Comparison of ENCODE assay signal across 8 cellular contexts in the genomic region with DNA sequence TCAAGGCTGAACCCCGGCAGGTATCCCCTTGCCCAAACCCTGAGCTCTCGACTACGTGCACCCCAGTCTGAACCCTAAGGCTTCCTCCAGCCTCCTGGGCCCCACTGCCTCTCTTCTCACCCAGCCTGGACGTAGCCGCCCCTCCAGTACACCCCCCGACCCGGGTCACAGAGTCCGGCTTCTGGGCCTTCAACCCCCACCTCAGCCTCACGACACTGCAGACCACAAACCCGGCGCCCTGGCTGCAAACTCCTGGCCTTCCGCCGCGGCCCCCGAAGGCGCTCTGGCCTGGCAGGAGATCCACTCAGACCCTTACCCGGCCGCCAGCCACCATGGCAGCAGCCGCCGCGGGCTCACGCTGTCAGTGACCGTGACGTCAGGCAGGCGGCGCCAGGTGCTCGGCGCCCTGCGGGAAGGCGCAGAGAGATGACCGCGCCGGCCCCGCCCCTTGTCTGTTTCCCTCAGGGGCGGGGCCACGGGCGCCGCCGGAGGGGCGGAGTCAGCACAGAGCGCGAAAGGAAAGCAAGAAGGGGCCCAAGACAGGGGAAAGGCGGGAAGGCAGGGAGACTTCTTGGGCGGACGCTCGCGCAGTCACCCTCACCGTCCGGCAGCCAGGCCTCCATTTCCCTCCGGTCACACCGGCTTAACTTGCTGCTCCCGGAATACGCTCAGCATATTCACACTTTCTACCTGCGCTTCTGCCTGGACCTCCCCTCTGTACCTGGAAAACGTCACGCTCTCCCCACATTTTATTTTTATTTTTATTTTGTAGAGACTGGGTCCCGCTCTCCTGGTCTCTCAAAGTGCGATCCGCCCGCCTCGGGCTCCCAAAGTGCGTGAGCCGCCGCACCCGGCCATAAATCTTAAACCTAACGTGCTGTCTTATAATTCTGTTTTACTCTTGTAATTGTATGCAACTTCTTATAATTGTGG. TPM values are rescaled to one million over a fixed set of nuclear protein-coding genes. Genes with fewer than 3 reads are reported as not detected.
DNase-seq lines count a peak whose midpoint lies in the region; ATAC-seq and TF ChIP-seq lines count a peak whose summit lies in the region.

A gene with protein sequence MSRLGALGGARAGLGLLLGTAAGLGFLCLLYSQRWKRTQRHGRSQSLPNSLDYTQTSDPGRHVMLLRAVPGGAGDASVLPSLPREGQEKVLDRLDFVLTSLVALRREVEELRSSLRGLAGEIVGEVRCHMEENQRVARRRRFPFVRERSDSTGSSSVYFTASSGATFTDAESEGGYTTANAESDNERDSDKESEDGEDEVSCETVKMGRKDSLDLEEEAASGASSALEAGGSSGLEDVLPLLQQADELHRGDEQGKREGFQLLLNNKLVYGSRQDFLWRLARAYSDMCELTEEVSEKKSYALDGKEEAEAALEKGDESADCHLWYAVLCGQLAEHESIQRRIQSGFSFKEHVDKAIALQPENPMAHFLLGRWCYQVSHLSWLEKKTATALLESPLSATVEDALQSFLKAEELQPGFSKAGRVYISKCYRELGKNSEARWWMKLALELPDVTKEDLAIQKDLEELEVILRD (minus strand): TSS at position 372 of the 933 bp plus-strand sequence. CDS start 471 bp downstream, outside the sequence.

- TF ChIP-seq POLR2A in uterus (IDR thresholded peaks at IDR 0.05): peak; percentile 60 to 71

- TF ChIP-seq CTCF in uterus (IDR thresholded peaks at IDR 0.05): peak in 3 of 4 experiments; percentile 22 to 64 (median 35)

- H3K36me3 ChIP-seq in uterus: no peaks in the 10 kb centered on the region

- intact Hi-C loops in T-helper 2 cell treated with Interferon-gamma antibody and Interleukin-4, amounts not matched to agents 100 ng/mL and 5 ng/mL, for 36 hours (cut with micrococcal nuclease): loop anchor here (1.0 to 2.0 kb wide), 5 partner anchors 9 to 186 kb away; a partner anchor contains a TSS
- intact Hi-C loops in left ventricle myocardium superior (cut with micrococcal nuclease): no loop called here
- intact Hi-C loops in uterus (cut with DNase I; ENCODE audit: low total_unique reads): no loop called here

- H3K9me3 ChIP-seq in uterus: no peaks in the 10 kb centered on the region

- DNase-seq in NCI-H1930 (lab: John Stamatoyannopoulos, UW) (peak; percentile 71 to 87), left ventricle myocardium superior (peak; percentile 97), putamen (ENCODE audit: low spot score) (peak; percentile 89), uterus (peak; percentile 91 to 95)

- H3K4me1 ChIP-seq in uterus: no peaks in the 10 kb centered on the region

- peak within 1 kb of the TSS; percentile 79 for H3K27ac ChIP-seq in angular gyrus (ENCODE audit: low read depth, low read length)
- peak within 1 kb of the TSS; percentile 81 to 85 for H3K27ac ChIP-seq in uterus

- no peaks in the 10 kb centered on the region for H3K27me3 ChIP-seq in uterus

- H3K4me3 ChIP-seq in uterus: peak within 1 kb of the TSS; percentile 74 to 96

- ATAC-seq in GM18498 (IDR thresholded peaks at IDR 0.05; ENCODE audit: unreplicated experiment) (peak; percentile 87), HG02885 (IDR thresholded peaks at IDR 0.05; ENCODE audit: poor library complexity, unreplicated experiment) (peak; percentile 83), left ventricle myocardium superior (peak; percentile 99)

RNA-seq across cellular contexts. Expression of the gene that starts here (rescaled TPM):
- total RNA-seq in T-helper 2 cell treated with Interferon-gamma antibody and Interleukin-4, amounts not matched to agents 100 ng/mL and 5 ng/mL, for 36 hours: 35.7 and 37.9 TPM in 2 replicates
- total RNA-seq in left ventricle myocardium superior: 17.9 TPM
- 10 to 100 TPM in 2 of 4 donors, 1 to 10 TPM in 2; 6.4 to 27.0 (median 16.1) TPM for total RNA-seq in uterus

Comparison
In these comparisons a context has a peak if more than half of its experiments do, and no peak if none do; other contexts are left out.
1. Peak in every context shown above with its lines: DNase-seq, ATAC-seq, H3K4me3 ChIP-seq and H3K27ac ChIP-seq.